ENCODE assay signal across 23 cellular contexts in genomic region chr15:54347082-54347827, GRCh38.
DNase-seq lines count a peak whose midpoint lies in the region; ATAC-seq and TF ChIP-seq lines count a peak whose summit lies in the region.
"Had no signal": no experiment of that assay in that cellular context is flagged by ENCODE, and none has a peak within 500 bp of the region (broad histone marks: within the 10 kb centered on the region; RNA-seq: fewer than 3 reads in every experiment).

No MANE protein-coding gene starts in this region.

- H3K4me2 ChIP-seq in trophoblast cell (ENCODE audit: low read length) = no peak overlapping the region
- H3K4me2 ChIP-seq: SK-N-SH had no signal

- H3K4me3 Mint-ChIP-seq in stimulated activated naive B cell treated with anti-CD40 and anti-IgM and Interleukin-4, amounts not matched to agents 10 μg/mL and 1 μg/mL and 100 μg/mL, for 72 hours = peak overlapping the region; percentile 34 to 62

- peak; percentile 10 for DNase-seq in GM20000 (ENCODE audit: low spot score)
- no peak for DNase-seq in stimulated activated naive B cell treated with anti-CD40 and anti-IgM and Interleukin-4, amounts not matched to agents 10 μg/mL and 1 μg/mL and 100 μg/mL, for 72 hours
- DNase-seq in cerebellar nuclear complex (lab: John Stamatoyannopoulos, UW) = no peak
- no peak for DNase-seq in trophoblast cell
- DNase-seq: ACHN, AML-193, COR-L47, DMS153, GM23248, KBM-7, MV-4-11, NCI-H1417 treated with DMSO at 0.1 percent for 48 hours, NCI-H1930, NCI-H2171, NCI-H446 treated with DMSO at 0.1 percent for 48 hours, Right ventricle myocardium superior, SK-N-SH, T-helper 1 cell, T1000 had no signal

- no peak overlapping the region for H3K27ac ChIP-seq in trophoblast cell (ENCODE audit: low read depth, low read length)
- H3K27ac ChIP-seq: GM23248 had no signal

- H3K18ac ChIP-seq in trophoblast cell (ENCODE audit: low read length) = no peak overlapping the region

- no peak overlapping the region for H4K12ac ChIP-seq in trophoblast cell (ENCODE audit: low read depth, low read length)

- no peak overlapping the region for H3K14ac ChIP-seq in trophoblast cell (ENCODE audit: low read length)

- no peaks in the 10 kb centered on the region for H3K27me3 ChIP-seq in trophoblast cell (ENCODE audit: insufficient read depth, low read length)

- H3K36me3 Mint-ChIP-seq in stimulated activated naive B cell treated with anti-CD40 and anti-IgM and Interleukin-4, amounts not matched to agents 10 μg/mL and 1 μg/mL and 100 μg/mL, for 72 hours = peaks cover 0 to 3% of the 10 kb centered on the region in 2 donors

- no peak overlapping the region for H3K9ac ChIP-seq in trophoblast cell (ENCODE audit: low read length)
- H3K9ac ChIP-seq: GM23248, SK-N-SH had no signal

- WGBS in trophoblast cell (ENCODE audit: extremely low coverage, insufficient coverage, insufficient read length) = no CpG with 5 or more reads among the region's 3 CpGs

- TF ChIP-seq CTCF in GM20000 (IDR thresholded peaks at IDR 0.05; ENCODE audit: extremely low read depth, missing control alignments) = no peak

- H4K8ac ChIP-seq in trophoblast cell (ENCODE audit: low read depth, low read length) = no peak overlapping the region

- no peak overlapping the region for H2AFZ ChIP-seq in trophoblast cell (ENCODE audit: insufficient read depth, low read length, poor library complexity)
- H2AFZ ChIP-seq: GM23248 had no signal

- H4K91ac ChIP-seq in trophoblast cell (ENCODE audit: low read depth, low read length) = no peak overlapping the region

- H2AK5ac ChIP-seq in trophoblast cell (ENCODE audit: low read length) = no peak overlapping the region

- no peak overlapping the region for H2BK120ac ChIP-seq in trophoblast cell (ENCODE audit: insufficient read depth, low read length, poor library complexity)

- no peaks in the 10 kb centered on the region for H3K79me2 ChIP-seq in trophoblast cell (ENCODE audit: control insufficient read depth, insufficient read depth, low read length, poor library complexity)

- H2BK12ac ChIP-seq in trophoblast cell (ENCODE audit: low read length) = no peak overlapping the region

- peaks cover 6 to 11% of the 10 kb centered on the region in 2 donors for H3K9me3 Mint-ChIP-seq in stimulated activated naive B cell treated with anti-CD40 and anti-IgM and Interleukin-4, amounts not matched to agents 10 μg/mL and 1 μg/mL and 100 μg/mL, for 72 hours

- no peaks in the 10 kb centered on the region for H3K4me1 ChIP-seq in trophoblast cell (ENCODE audit: control insufficient read depth in 1 of 2, insufficient read depth in 2 of 2, low read length in 2 of 2)

- H3K4ac ChIP-seq in trophoblast cell (ENCODE audit: low read depth, low read length) = no peak overlapping the region

- H3K27ac Mint-ChIP-seq in stimulated activated naive B cell treated with anti-CD40 and anti-IgM and Interleukin-4, amounts not matched to agents 10 μg/mL and 1 μg/mL and 100 μg/mL, for 72 hours = peak overlapping the region; percentile 91

- H3K36me3 ChIP-seq in trophoblast cell (ENCODE audit: control insufficient read depth in 1 of 2, insufficient read depth in 2 of 2, low read length in 2 of 2) = no peaks in the 10 kb centered on the region

- no peak overlapping the region for H3K23ac ChIP-seq in trophoblast cell (ENCODE audit: low read length)

- no peaks in the 10 kb centered on the region for H3K9me3 ChIP-seq in trophoblast cell (ENCODE audit: insufficient read depth, low read depth, low read length)
- H3K9me3 ChIP-seq: SK-N-SH had no signal

- no peak overlapping the region for H2BK5ac ChIP-seq in trophoblast cell (ENCODE audit: low read depth, low read length, poor library complexity)

- no peak overlapping the region for H3K4me3 ChIP-seq in trophoblast cell (ENCODE audit: low read depth, low read length)
- H3K4me3 ChIP-seq: GM23248 had no signal

- no peaks in the 10 kb centered on the region for H3K27me3 Mint-ChIP-seq in stimulated activated naive B cell treated with anti-CD40 and anti-IgM and Interleukin-4, amounts not matched to agents 10 μg/mL and 1 μg/mL and 100 μg/mL, for 72 hours

- H3K79me1 ChIP-seq in trophoblast cell (ENCODE audit: low read length) = no peaks in the 10 kb centered on the region

- peaks cover 3 to 16% of the 10 kb centered on the region in 2 donors for H3K4me1 Mint-ChIP-seq in stimulated activated naive B cell treated with anti-CD40 and anti-IgM and Interleukin-4, amounts not matched to agents 10 μg/mL and 1 μg/mL and 100 μg/mL, for 72 hours

- ATAC-seq in GM18502 (IDR thresholded peaks at IDR 0.05; ENCODE audit: poor library complexity, unreplicated experiment) (peak; percentile 62), HG03025 (IDR thresholded peaks at IDR 0.05; ENCODE audit: low FRiP score, unreplicated experiment) (peak; percentile 57), HG02870 (IDR thresholded peaks at IDR 0.05; ENCODE audit: unreplicated experiment) (no peak)
- ATAC-seq in stimulated activated naive B cell treated with anti-CD40 and anti-IgM and Interleukin-4, amounts not matched to agents 10 μg/mL and 1 μg/mL and 100 μg/mL, for 72 hours (replicated peaks) = peak; percentile 90 to 94
- ATAC-seq: HCT116 had no signal
